In the genomic region with DNA sequence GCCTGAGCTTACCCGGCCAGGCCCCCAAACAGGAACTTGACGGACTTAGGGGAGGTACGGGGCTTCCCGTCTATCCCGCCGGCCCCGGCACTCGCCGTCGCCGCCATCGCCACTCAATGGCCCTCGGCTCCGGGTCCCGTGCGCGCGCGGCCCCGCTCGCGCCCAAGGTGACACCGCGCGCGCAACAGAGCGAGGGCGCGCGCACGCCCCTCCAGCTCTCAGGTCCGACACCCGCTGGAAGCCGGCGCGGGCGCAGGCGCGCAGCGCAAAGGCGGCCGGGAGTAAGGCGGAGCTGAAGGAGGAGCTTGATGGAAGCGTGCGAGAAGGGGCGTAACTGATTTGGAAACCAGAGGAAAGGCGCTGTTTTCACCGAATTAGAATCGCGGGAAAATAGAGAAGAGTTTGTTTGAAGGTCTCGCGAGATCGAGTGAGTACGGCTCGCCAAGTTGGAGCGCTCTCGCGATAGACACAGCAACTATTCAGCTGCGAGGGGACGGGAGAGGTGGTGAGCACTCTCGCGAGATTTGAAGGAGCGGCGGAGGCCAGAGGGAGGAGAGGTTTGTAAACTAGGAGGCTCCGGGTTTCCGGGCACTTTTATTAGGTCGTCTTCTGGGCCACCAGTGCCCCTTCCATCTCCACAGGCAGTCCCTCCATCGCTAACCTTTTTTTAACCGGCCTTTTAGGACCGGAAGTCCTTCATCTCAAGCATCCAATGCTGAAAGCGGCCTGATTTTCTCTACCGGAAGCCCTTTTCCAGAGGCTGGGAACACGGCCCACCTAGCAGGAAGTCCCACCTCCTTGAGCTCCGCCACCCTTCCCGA, we compare ENCODE assay signal across 8 cellular contexts. TPM values are rescaled to one million over a fixed set of nuclear protein-coding genes. Genes with fewer than 3 reads are reported as not detected.
DNase-seq lines count a peak whose midpoint lies in the region; ATAC-seq and TF ChIP-seq lines count a peak whose summit lies in the region.

A gene (plus strand): TSS at position 465 of the 821 bp plus-strand sequence. CDS start 642 bp downstream, outside the sequence.
A gene with protein sequence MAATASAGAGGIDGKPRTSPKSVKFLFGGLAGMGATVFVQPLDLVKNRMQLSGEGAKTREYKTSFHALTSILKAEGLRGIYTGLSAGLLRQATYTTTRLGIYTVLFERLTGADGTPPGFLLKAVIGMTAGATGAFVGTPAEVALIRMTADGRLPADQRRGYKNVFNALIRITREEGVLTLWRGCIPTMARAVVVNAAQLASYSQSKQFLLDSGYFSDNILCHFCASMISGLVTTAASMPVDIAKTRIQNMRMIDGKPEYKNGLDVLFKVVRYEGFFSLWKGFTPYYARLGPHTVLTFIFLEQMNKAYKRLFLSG (minus strand): TSS at position 243 of the 821 bp plus-strand sequence. CDS start 136 bp downstream, at position 107.

- intact Hi-C loops in heart right ventricle (cut with DNase I), result loop anchor here in 4 of 10 donors (1.0 to 10.0 kb wide), 5 partner anchors 8 to 47 kb away; a partner anchor contains a TSS
- intact Hi-C loops in posterior cingulate gyrus (cut with DNase I), result loop anchor here (2.0 kb wide), 1 partner anchor 27 kb away; a partner anchor contains a TSS

- peaks cover 18 to 65% (median 42%) of the 10 kb centered on the region in 9 donors for H3K4me1 ChIP-seq in heart right ventricle
- H3K4me1 ChIP-seq in upper lobe of left lung, result peaks cover 42 to 64% (median 53%) of the 10 kb centered on the region in 4 donors

- ATAC-seq in HG02884 (IDR thresholded peaks at IDR 0.05; ENCODE audit: unreplicated experiment), result peak; percentile 76
- ATAC-seq in heart right ventricle, result peak; percentile 93 to 96 (median 95)
- peak; percentile 95 to 96 for ATAC-seq in upper lobe of left lung (ENCODE audit: low FRiP score in 2 of 2)

- H3K36me3 ChIP-seq in heart right ventricle (peaks cover 0 to 68% (median 19%) of the 10 kb centered on the region in 9 donors), upper lobe of left lung (peaks cover 18 to 58% (median 46%) of the 10 kb centered on the region in 4 donors)

- H3K9me3 ChIP-seq in heart right ventricle (no peaks in the 10 kb centered on the region), upper lobe of left lung (no peaks in the 10 kb centered on the region)

- WGBS in heart right ventricle, 2 donors, result 0% methylated on average over 75 of the region's 75 CpGs
- WGBS in upper lobe of left lung, 2 donors, result 0% methylated on average over 74 of the region's 75 CpGs

- no peaks in the 10 kb centered on the region for H3K9me3 Mint-ChIP-seq in T-helper 1 cell treated with Interleukin-12 subunit alpha and Interleukin-12 subunit beta and Interleukin-4 antibody, amounts not matched to agents 30 μg/mL and 1 μg/mL, for 36 hours

- TF ChIP-seq CTCF in GM13977 (IDR thresholded peaks at IDR 0.05; ENCODE audit: extremely low read depth, insufficient read depth, missing control alignments), result no peak
- peak in 2 of 9 donors; percentile 12 to 15 for TF ChIP-seq CTCF in heart right ventricle (IDR thresholded peaks at IDR 0.05)
- peak in 3 of 6 experiments; percentile 7 to 25 (median 19) for TF ChIP-seq CTCF in upper lobe of left lung (IDR thresholded peaks at IDR 0.05)

- H3K36me3 Mint-ChIP-seq in T-helper 1 cell treated with Interleukin-12 subunit alpha and Interleukin-12 subunit beta and Interleukin-4 antibody, amounts not matched to agents 30 μg/mL and 1 μg/mL, for 36 hours (ENCODE audit: low read depth), result peaks cover 62% of the 10 kb centered on the region

- DNase-seq in GM13977 (ENCODE audit: low spot score) (peak; percentile 99), NCI-H1694 (lab: John Stamatoyannopoulos, UW) (peak; percentile 99), amniotic stem cell (lab: John Stamatoyannopoulos, UW) (peak; percentile 98), heart right ventricle (peak; percentile 92 to 96), posterior cingulate gyrus (peak; percentile 90 to 99 (median 94)), upper lobe of left lung (peak; percentile 97 to 98)

- peak in 3 of 4 donors; percentile 26 to 87 (median 54) for TF ChIP-seq POLR2A in upper lobe of left lung (IDR thresholded peaks at IDR 0.05)

- in situ Hi-C loops in GM13977 (cut with MboI; ENCODE audit: low pct_unique_long_range_greater_than_20kb, low sequenced_read_pairs, unreplicated experiment), result no loop called here

- H3K27ac Mint-ChIP-seq in T-helper 1 cell treated with Interleukin-12 subunit alpha and Interleukin-12 subunit beta and Interleukin-4 antibody, amounts not matched to agents 30 μg/mL and 1 μg/mL, for 36 hours, result peak within 1 kb of the TSS; percentile 93

- no peaks in the 10 kb centered on the region for H3K27me3 Mint-ChIP-seq in T-helper 1 cell treated with Interleukin-12 subunit alpha and Interleukin-12 subunit beta and Interleukin-4 antibody, amounts not matched to agents 30 μg/mL and 1 μg/mL, for 36 hours (ENCODE audit: low read depth)

- H3K27me3 ChIP-seq in heart right ventricle, result no peaks in the 10 kb centered on the region
- no peaks in the 10 kb centered on the region for H3K27me3 ChIP-seq in upper lobe of left lung

- peak within 1 kb of the TSS; percentile 90 for H3K4me3 Mint-ChIP-seq in T-helper 1 cell treated with Interleukin-12 subunit alpha and Interleukin-12 subunit beta and Interleukin-4 antibody, amounts not matched to agents 30 μg/mL and 1 μg/mL, for 36 hours

- H3K4me1 Mint-ChIP-seq in T-helper 1 cell treated with Interleukin-12 subunit alpha and Interleukin-12 subunit beta and Interleukin-4 antibody, amounts not matched to agents 30 μg/mL and 1 μg/mL, for 36 hours (ENCODE audit: low read depth), result peaks cover 46% of the 10 kb centered on the region

- no peak for TF ChIP-seq EP300 in upper lobe of left lung (IDR thresholded peaks at IDR 0.05)

- H3K27ac ChIP-seq in heart right ventricle (peak within 1 kb of the TSS; percentile 89 to 98 (median 94)), upper lobe of left lung (peak within 1 kb of the TSS; percentile 84 to 99 (median 94))

- H3K4me3 ChIP-seq in heart right ventricle, result peak within 1 kb of the TSS; percentile 50 to 95 (median 85)
- peak within 1 kb of the TSS; percentile 63 to 85 (median 72) for H3K4me3 ChIP-seq in upper lobe of left lung

RNA-seq across cellular contexts. Expression of the first gene that starts in this region (rescaled TPM):
- total RNA-seq in heart right ventricle, result 100 to 1,000 TPM in 1 of 10 donors, 10 to 100 TPM in 9; 65.0 to 104 (median 80.9) TPM
- polyA plus RNA-seq in heart right ventricle, result 100 to 1,000 TPM; 132 to 202 TPM
- 100 to 1,000 TPM in 2 of 6 donors, 10 to 100 TPM in 4; 41.9 to 130 (median 72.9) TPM for total RNA-seq in upper lobe of left lung

RNA-seq across cellular contexts. Expression of the second gene that starts in this region (rescaled TPM):
- total RNA-seq in heart right ventricle (100 to 1,000 TPM; 181 to 312 (median 242) TPM), upper lobe of left lung (10 to 100 TPM; 37.5 to 69.2 (median 47.9) TPM)
- 100 to 1,000 TPM; 126 to 127 TPM for polyA plus RNA-seq in heart right ventricle

Comparison
In these comparisons a context has a peak if more than half of its experiments do, and no peak if none do; other contexts are left out.
1. Peak in every context shown above with its lines: DNase-seq, ATAC-seq, H3K4me3 ChIP-seq and H3K27ac ChIP-seq.